1 cellular context compared by ENCODE assay signal in the genomic region with DNA sequence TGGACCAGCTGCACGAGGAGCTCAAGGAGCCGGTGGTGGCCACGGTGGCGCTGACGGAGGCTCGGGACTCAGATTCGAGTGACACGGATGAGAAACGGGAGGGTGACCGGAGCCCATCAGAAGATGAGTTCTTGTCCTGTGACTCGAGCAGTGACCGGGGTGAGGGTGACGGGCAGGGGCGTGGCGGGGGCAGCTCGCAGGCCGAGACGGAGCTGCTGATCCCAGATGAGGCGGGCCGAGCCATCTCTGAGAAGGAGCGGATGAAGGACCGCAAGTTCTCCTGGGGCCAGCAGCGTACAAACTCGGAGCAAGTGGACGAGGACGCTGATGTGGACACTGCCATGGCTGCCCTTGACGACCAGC.
TF ChIP-seq lines count a peak whose summit lies in the region.

No MANE protein-coding gene starts in this region.

TF ChIP-seq in HepG2, 621 proteins besides CTCF, POLR2A, EP300 and RAD21:
- TF ChIP-seq, protein P1, sequence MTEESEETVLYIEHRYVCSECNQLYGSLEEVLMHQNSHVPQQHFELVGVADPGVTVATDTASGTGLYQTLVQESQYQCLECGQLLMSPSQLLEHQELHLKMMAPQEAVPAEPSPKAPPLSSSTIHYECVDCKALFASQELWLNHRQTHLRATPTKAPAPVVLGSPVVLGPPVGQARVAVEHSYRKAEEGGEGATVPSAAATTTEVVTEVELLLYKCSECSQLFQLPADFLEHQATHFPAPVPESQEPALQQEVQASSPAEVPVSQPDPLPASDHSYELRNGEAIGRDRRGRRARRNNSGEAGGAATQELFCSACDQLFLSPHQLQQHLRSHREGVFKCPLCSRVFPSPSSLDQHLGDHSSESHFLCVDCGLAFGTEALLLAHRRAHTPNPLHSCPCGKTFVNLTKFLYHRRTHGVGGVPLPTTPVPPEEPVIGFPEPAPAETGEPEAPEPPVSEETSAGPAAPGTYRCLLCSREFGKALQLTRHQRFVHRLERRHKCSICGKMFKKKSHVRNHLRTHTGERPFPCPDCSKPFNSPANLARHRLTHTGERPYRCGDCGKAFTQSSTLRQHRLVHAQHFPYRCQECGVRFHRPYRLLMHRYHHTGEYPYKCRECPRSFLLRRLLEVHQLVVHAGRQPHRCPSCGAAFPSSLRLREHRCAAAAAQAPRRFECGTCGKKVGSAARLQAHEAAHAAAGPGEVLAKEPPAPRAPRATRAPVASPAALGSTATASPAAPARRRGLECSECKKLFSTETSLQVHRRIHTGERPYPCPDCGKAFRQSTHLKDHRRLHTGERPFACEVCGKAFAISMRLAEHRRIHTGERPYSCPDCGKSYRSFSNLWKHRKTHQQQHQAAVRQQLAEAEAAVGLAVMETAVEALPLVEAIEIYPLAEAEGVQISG (CRISPR knock-in tag; IDR thresholded peaks at IDR 0.05) = no peak
- TF ChIP-seq ZIK1 (CRISPR knock-in tag; IDR thresholded peaks at IDR 0.05; ENCODE audit: borderline replicate concordance, low read depth) = no peak
- TF ChIP-seq ZBTB46 (CRISPR knock-in tag; IDR thresholded peaks at IDR 0.05; ENCODE audit: borderline replicate concordance) = no peak
- TF ChIP-seq ARNT (IDR thresholded peaks at IDR 0.05) = no peak
